ENCODE assay signal across 1 cellular context in the genomic region with DNA sequence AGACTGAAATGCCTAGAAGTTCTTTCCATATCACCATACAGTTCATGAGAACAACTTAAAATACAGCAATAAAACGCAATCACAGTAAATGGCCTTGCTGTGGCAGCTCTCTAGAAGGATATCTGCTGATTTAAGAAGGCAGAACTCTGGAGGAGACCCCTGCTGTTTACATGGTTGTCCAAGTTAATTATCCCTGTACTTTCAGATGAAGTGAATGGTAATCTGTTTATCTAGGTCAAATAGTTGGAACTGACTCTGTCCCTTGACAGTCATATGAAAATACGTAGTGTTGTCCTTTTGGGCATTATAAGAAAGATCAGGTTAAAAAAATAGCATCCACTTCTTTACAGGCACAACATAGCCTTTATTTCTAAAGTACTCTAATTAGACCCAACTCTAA.
TF ChIP-seq lines count a peak whose summit lies in the region.

No MANE protein-coding gene starts in this region.

TF ChIP-seq in HEK293, 187 proteins besides CTCF, POLR2A, EP300 and RAD21 (continued from another document):
- TF ChIP-seq PRDM4 (tag by site-specific recombination; IDR thresholded peaks at IDR 0.05) (peak; percentile 79), SP7 (tag by site-specific recombination; IDR thresholded peaks at IDR 0.05) (no peak), ZSCAN30 (tag by site-specific recombination; IDR thresholded peaks at IDR 0.05) (peak; percentile 87), ZIC2 (tag by site-specific recombination; IDR thresholded peaks at IDR 0.05) (peak; percentile 49; the same call in 1 of the 2 replicates), OVOL3 (tag by site-specific recombination; IDR thresholded peaks at IDR 0.05) (peak; percentile 86), PRDM1 (tag by site-specific recombination; IDR thresholded peaks at IDR 0.05) (no peak), WT1 (tag by site-specific recombination; IDR thresholded peaks at IDR 0.05) (peak; percentile 58), ZNF580 (tag by site-specific recombination; IDR thresholded peaks at IDR 0.05) (no peak), ZFP37 (tag by site-specific recombination; IDR thresholded peaks at IDR 0.05) (no peak), SP3 (tag by site-specific recombination; IDR thresholded peaks at IDR 0.05) (no peak), ZFP3 (tag by site-specific recombination; IDR thresholded peaks at IDR 0.05; ENCODE audit: low read depth) (0 out of 2 replicates have a peak, but pooled peaks have one; percentile 4), ZNF112 (tag by site-specific recombination; IDR thresholded peaks at IDR 0.05) (no peak), ZNF777 (tag by site-specific recombination; IDR thresholded peaks at IDR 0.05; ENCODE audit: borderline replicate concordance) (no peak), ZSCAN5A (tag by site-specific recombination; IDR thresholded peaks at IDR 0.05) (no peak), ZNF423 (tag by site-specific recombination; IDR thresholded peaks at IDR 0.05) (0 out of 2 replicates have a peak, but pooled peaks have one; percentile 41), BCL11A (tag by site-specific recombination; IDR thresholded peaks at IDR 0.05; ENCODE audit: low read depth) (no peak), ZNF23 (tag by site-specific recombination; IDR thresholded peaks at IDR 0.05; ENCODE audit: borderline replicate concordance) (no peak), HOXA7 (CRISPR knock-in tag; IDR thresholded peaks at IDR 0.05; ENCODE audit: borderline replicate concordance) (no peak), ZNF426 (tag by site-specific recombination; IDR thresholded peaks at IDR 0.05) (no peak), FEZF1 (tag by site-specific recombination; IDR thresholded peaks at IDR 0.05) (peak; percentile 98)
- TF ChIP-seq, protein P1, sequence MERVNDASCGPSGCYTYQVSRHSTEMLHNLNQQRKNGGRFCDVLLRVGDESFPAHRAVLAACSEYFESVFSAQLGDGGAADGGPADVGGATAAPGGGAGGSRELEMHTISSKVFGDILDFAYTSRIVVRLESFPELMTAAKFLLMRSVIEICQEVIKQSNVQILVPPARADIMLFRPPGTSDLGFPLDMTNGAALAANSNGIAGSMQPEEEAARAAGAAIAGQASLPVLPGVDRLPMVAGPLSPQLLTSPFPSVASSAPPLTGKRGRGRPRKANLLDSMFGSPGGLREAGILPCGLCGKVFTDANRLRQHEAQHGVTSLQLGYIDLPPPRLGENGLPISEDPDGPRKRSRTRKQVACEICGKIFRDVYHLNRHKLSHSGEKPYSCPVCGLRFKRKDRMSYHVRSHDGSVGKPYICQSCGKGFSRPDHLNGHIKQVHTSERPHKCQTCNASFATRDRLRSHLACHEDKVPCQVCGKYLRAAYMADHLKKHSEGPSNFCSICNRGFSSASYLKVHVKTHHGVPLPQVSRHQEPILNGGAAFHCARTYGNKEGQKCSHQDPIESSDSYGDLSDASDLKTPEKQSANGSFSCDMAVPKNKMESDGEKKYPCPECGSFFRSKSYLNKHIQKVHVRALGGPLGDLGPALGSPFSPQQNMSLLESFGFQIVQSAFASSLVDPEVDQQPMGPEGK (tag by site-specific recombination; IDR thresholded peaks at IDR 0.05): no peak
